Comparison of ENCODE assay signal across 20 cellular contexts in genomic region chr3:115857518-115858136, GRCh38.
DNase-seq lines count a peak whose midpoint lies in the region; ATAC-seq, FAIRE-seq and TF ChIP-seq lines count a peak whose summit lies in the region.
"Had no signal": no experiment of that assay in that cellular context is flagged by ENCODE, and none has a peak within 500 bp of the region (broad histone marks: within the 10 kb centered on the region; RNA-seq: fewer than 3 reads in every experiment).

No MANE protein-coding gene starts in this region.

- H3K4me3 Mint-ChIP-seq in GM23338, result no peak overlapping the region
- H3K4me3 Mint-ChIP-seq: CD4-positive, alpha-beta memory T cell had no signal

- DNase-seq in GM23338 (ENCODE audit: low spot score), result no peak
- peak; percentile 89 for DNase-seq in NCI-H526 treated with DMSO at 0.1 percent for 48 hours (lab: John Stamatoyannopoulos, UW)
- peak; percentile 76 for DNase-seq in cerebellar cortex (ENCODE audit: low spot score)
- DNase-seq in left lung, result no peak
- DNase-seq in kidney, result no peak
- DNase-seq in KG1 (lab: John Stamatoyannopoulos, UW), result no peak
- DNase-seq: BE2C; CD4-positive, alpha-beta memory T cell; DND-41; KBM-7; MM.1S; NCI-H345; NCI-H748 treated with DMSO at 0.1 percent for 48 hours had no signal

- H3K27me3 ChIP-seq in GM23338 (ENCODE audit: insufficient read depth) (no peaks in the 10 kb centered on the region), left lung (no peaks in the 10 kb centered on the region)
- H3K27me3 ChIP-seq: BE2C had no signal

- H4K20me1 ChIP-seq in GM23338 (replicated peaks; ENCODE audit: insufficient read depth), result no peaks in the 10 kb centered on the region

- H3K4me3 ChIP-seq in GM23338 (no peak overlapping the region), left lung (no peak overlapping the region), kidney (ENCODE audit: low read length in 2 of 2) (no peak overlapping the region)

- peak overlapping the region; percentile 33 for H3K4me2 ChIP-seq in GM23338

- TF ChIP-seq CTCF in GM23338 (conservative IDR thresholded peaks at IDR 0.05; ENCODE audit: low read depth in 2 of 2) (no peak), left lung (IDR thresholded peaks at IDR 0.05) (no peak), kidney (IDR thresholded peaks at IDR 0.05; ENCODE audit: borderline replicate concordance, extremely low read depth, insufficient read depth) (no peak)

- intact Hi-C loops in left lung (cut with DNase I) (no loop called here), kidney (cut with DNase I) (no loop called here)

- H3K9me3 ChIP-seq in left lung (no peaks in the 10 kb centered on the region), kidney (ENCODE audit: control insufficient read depth in 1 of 2, low read length in 2 of 2) (no peaks in the 10 kb centered on the region)
- H3K9me3 ChIP-seq: BE2C had no signal

- peak overlapping the region; percentile 50; the same call in 1 of the 2 replicates for H3K27ac Mint-ChIP-seq in GM23338
- H3K27ac Mint-ChIP-seq: CD4-positive, alpha-beta memory T cell had no signal

- no peak overlapping the region for H3K9ac ChIP-seq in kidney (ENCODE audit: low read length in 2 of 2)

- H3K27me3 Mint-ChIP-seq in GM23338 (ENCODE audit: insufficient read depth, low read depth, poor library complexity), result peaks cover 1% of the 10 kb centered on the region

- no peaks in the 10 kb centered on the region for H3K9me3 Mint-ChIP-seq in GM23338
- H3K9me3 Mint-ChIP-seq: CD4-positive, alpha-beta memory T cell had no signal

- no peak overlapping the region for H3K27ac ChIP-seq in GM23338 (ENCODE audit: low read depth)
- H3K27ac ChIP-seq in left lung, result no peak overlapping the region
- H3K27ac ChIP-seq in kidney (ENCODE audit: low read depth in 2 of 2, low read length in 2 of 2), result no peak overlapping the region
- H3K27ac ChIP-seq: HL-60 had no signal

- H2AFZ ChIP-seq in GM23338, result no peak overlapping the region

- H3K79me2 ChIP-seq in GM23338 (replicated peaks; ENCODE audit: insufficient read depth), result no peaks in the 10 kb centered on the region

- no peak for FAIRE-seq in kidney (lab: Jason Lieb, UNC)
- FAIRE-seq: D721Med had no signal

- no peaks in the 10 kb centered on the region for H3K36me3 ChIP-seq in GM23338 (ENCODE audit: insufficient read depth)
- no peaks in the 10 kb centered on the region for H3K36me3 ChIP-seq in left lung
- no peaks in the 10 kb centered on the region for H3K36me3 ChIP-seq in kidney (ENCODE audit: control insufficient read depth in 1 of 2, insufficient read depth in 2 of 2, low read length in 2 of 2)
- H3K36me3 ChIP-seq: BE2C had no signal

- H3K4me1 Mint-ChIP-seq in GM23338, result peaks cover 56% of the 10 kb centered on the region
- H3K4me1 Mint-ChIP-seq: CD4-positive, alpha-beta memory T cell had no signal

- H3F3A ChIP-seq in GM23338 (replicated peaks; ENCODE audit: low read depth), result no peaks in the 10 kb centered on the region; the same call in 1 of the 2 replicates

- peaks cover 50% of the 10 kb centered on the region for H3K4me1 ChIP-seq in GM23338 (ENCODE audit: insufficient read depth)
- no peaks in the 10 kb centered on the region for H3K4me1 ChIP-seq in left lung
- no peaks in the 10 kb centered on the region for H3K4me1 ChIP-seq in kidney (ENCODE audit: control insufficient read depth in 1 of 2, insufficient read depth in 1 of 2, low read depth in 1 of 2, low read length in 2 of 2)
- H3K4me1 ChIP-seq: BE2C had no signal

- ATAC-seq in GM23338 (no peak), left lung (peak; percentile 67), HG03045 (IDR thresholded peaks at IDR 0.05; ENCODE audit: unreplicated experiment) (no peak), GM18511 (IDR thresholded peaks at IDR 0.05; ENCODE audit: unreplicated experiment) (no peak)
- ATAC-seq: Panc1, Right ventricle myocardium inferior, SK-N-SH treated with all-trans-retinoic acid at 6 μM for 48 hours had no signal

- H3K9me2 ChIP-seq in GM23338 (ENCODE audit: insufficient read depth), result no peaks in the 10 kb centered on the region; the same call in 1 of the 2 replicates

- no peaks in the 10 kb centered on the region for H3K36me3 Mint-ChIP-seq in GM23338 (ENCODE audit: low read depth)
- H3K36me3 Mint-ChIP-seq: CD4-positive, alpha-beta memory T cell had no signal

TF ChIP-seq in GM23338, 12 proteins besides CTCF, POLR2A, EP300 and RAD21 (continues in another document):
- TF ChIP-seq EZH2 (IDR thresholded peaks at IDR 0.05; ENCODE audit: low read depth, unreplicated experiment) (no peak), POLR2AphosphoS5 (IDR thresholded peaks at IDR 0.05; ENCODE audit: low read depth) (no peak), NANOG (IDR thresholded peaks at IDR 0.05; ENCODE audit: borderline replicate concordance) (no peak), ZNF462 (CRISPR knock-in tag; IDR thresholded peaks at IDR 0.05) (no peak)

Comparison
In these comparisons a context has a peak if more than half of its experiments do, and no peak if none do; other contexts are left out.
1. DNase-seq: peak in NCI-H526 treated with DMSO at 0.1 percent for 48 hours (single experiment) and cerebellar cortex (single experiment); none in GM23338 (single experiment), left lung (0 of 2), kidney (single experiment) and KG1 (single experiment).